In genomic region chr1:54460346-54460745, GRCh38 we compare ENCODE assay signal across 15 cellular contexts. TPM values are rescaled to one million over a fixed set of nuclear protein-coding genes. Genes with fewer than 3 reads are reported as not detected.
DNase-seq lines count a peak whose midpoint lies in the region; ATAC-seq and TF ChIP-seq lines count a peak whose summit lies in the region.
"Had no signal": no experiment of that assay in that cellular context is flagged by ENCODE, and none has a peak within 500 bp of the region (broad histone marks: within the 10 kb centered on the region; RNA-seq: fewer than 3 reads in every experiment).

No MANE protein-coding gene starts in this region.

- H3K4me3 ChIP-seq in mucosa of descending colon: no peak overlapping the region
- H3K4me3 ChIP-seq: A549 had no signal

- intact Hi-C loops in mucosa of descending colon (cut with DNase I, micrococcal nuclease): no loop called here

- H3K27me3 Mint-ChIP-seq in activated naive CD8-positive, alpha-beta T cell: no peaks in the 10 kb centered on the region
- H3K27me3 Mint-ChIP-seq: stimulated activated naive CD8-positive, alpha-beta T cell treated with anti-CD3 and anti-CD28 coated beads, Interleukin-15, Interleukin-2, amounts not matched to agents 100 ng/mL and 50 ng/mL, for 24 hours had no signal

- no peak overlapping the region for H3K27ac Mint-ChIP-seq in activated naive CD8-positive, alpha-beta T cell
- H3K27ac Mint-ChIP-seq: memory B cell; stimulated activated naive CD8-positive, alpha-beta T cell treated with anti-CD3 and anti-CD28 coated beads, Interleukin-15, Interleukin-2, amounts not matched to agents 100 ng/mL and 50 ng/mL, for 24 hours had no signal

- no peaks in the 10 kb centered on the region for H3K9me3 ChIP-seq in mucosa of descending colon
- H3K9me3 ChIP-seq: A549 had no signal

- no peaks in the 10 kb centered on the region for H3K9me3 Mint-ChIP-seq in activated naive CD8-positive, alpha-beta T cell (ENCODE audit: low read depth)
- H3K9me3 Mint-ChIP-seq: stimulated activated naive CD8-positive, alpha-beta T cell treated with anti-CD3 and anti-CD28 coated beads, Interleukin-15, Interleukin-2, amounts not matched to agents 100 ng/mL and 50 ng/mL, for 24 hours had no signal

- H3K4me1 Mint-ChIP-seq in activated naive CD8-positive, alpha-beta T cell (ENCODE audit: low read depth): peaks cover 42% of the 10 kb centered on the region
- H3K4me1 Mint-ChIP-seq: memory B cell had no signal

- no peak for DNase-seq in activated CD4-positive, CD25-positive, alpha-beta regulatory T cell treated with anti-CD3 and anti-CD28 coated beads, Interleukin-2, amount 50 U/mL, for 72 hours
- peak; percentile 19 for DNase-seq in SW480 (ENCODE audit: low spot score)
- no peak for DNase-seq in mucosa of descending colon
- DNase-seq in hippocampal formation (lab: John Stamatoyannopoulos, UW): no peak
- DNase-seq in hypothalamus (lab: John Stamatoyannopoulos, UW): no peak
- DNase-seq: effector CD8-positive, alpha-beta T cell; foreskin fibroblast; NCI-H2029; occipital lobe had no signal

- no peaks in the 10 kb centered on the region for H3K36me3 Mint-ChIP-seq in activated naive CD8-positive, alpha-beta T cell
- H3K36me3 Mint-ChIP-seq: memory B cell had no signal

- H3K36me3 ChIP-seq in mucosa of descending colon (ENCODE audit: low read depth): no peaks in the 10 kb centered on the region

- peak; percentile 33 to 37 for ATAC-seq in activated CD4-positive, CD25-positive, alpha-beta regulatory T cell treated with anti-CD3 and anti-CD28 coated beads, Interleukin-2, amount 50 U/mL, for 24 hours
- ATAC-seq in mucosa of descending colon: peak; percentile 57
- no peak for ATAC-seq in GM21529 (IDR thresholded peaks at IDR 0.05; ENCODE audit: unreplicated experiment)
- ATAC-seq: A549 had no signal

- TF ChIP-seq CTCF in mucosa of descending colon (IDR thresholded peaks at IDR 0.05): no peak

- H3K4me1 ChIP-seq in mucosa of descending colon (ENCODE audit: low read depth): no peaks in the 10 kb centered on the region
- H3K4me1 ChIP-seq: A549 had no signal

- H3K4me3 Mint-ChIP-seq in activated naive CD8-positive, alpha-beta T cell: peak overlapping the region; percentile 21
- H3K4me3 Mint-ChIP-seq: memory B cell; stimulated activated naive CD8-positive, alpha-beta T cell treated with anti-CD3 and anti-CD28 coated beads, Interleukin-15, Interleukin-2, amounts not matched to agents 100 ng/mL and 50 ng/mL, for 24 hours had no signal

RNA-seq across cellular contexts. Expression of gene SSBP3, which starts 54.2 kb away (rescaled TPM):
- total RNA-seq in mucosa of descending colon: 10 to 100 TPM; 77.8 to 85.1 (median 82.0) TPM
